ENCODE assay signal across 22 cellular contexts in genomic region chr1:110798691-110799256, GRCh38.
DNase-seq lines count a peak whose midpoint lies in the region; ATAC-seq, FAIRE-seq and TF ChIP-seq lines count a peak whose summit lies in the region.
"Had no signal": no experiment of that assay in that cellular context is flagged by ENCODE, and none has a peak within 500 bp of the region (broad histone marks: within the 10 kb centered on the region; RNA-seq: fewer than 3 reads in every experiment).

No MANE protein-coding gene starts in this region.

- no peaks in the 10 kb centered on the region for H3K27me3 ChIP-seq in DND-41 (ENCODE audit: insufficient read depth, low read length, poor library complexity)
- H3K27me3 ChIP-seq in bronchial epithelial cell (ENCODE audit: control insufficient read depth, insufficient read depth, low read length) = no peaks in the 10 kb centered on the region
- peaks cover 0 to 19% (median 0%) of the 10 kb centered on the region in 7 donors for H3K27me3 ChIP-seq in heart right ventricle
- H3K27me3 ChIP-seq: esophagus squamous epithelium, Peyer's patch, sigmoid colon, upper lobe of left lung had no signal

- H3K27ac ChIP-seq in DND-41 (ENCODE audit: low read length) (no peak overlapping the region), heart right ventricle (no peak overlapping the region)
- H3K27ac ChIP-seq: esophagus squamous epithelium, Peyer's patch, sigmoid colon, upper lobe of left lung had no signal

- no peak overlapping the region for H3K4me3 ChIP-seq in DND-41 (ENCODE audit: low read depth in 1 of 2, low read length in 2 of 2)
- no peak overlapping the region for H3K4me3 ChIP-seq in bronchial epithelial cell (ENCODE audit: low read depth, low read length)
- H3K4me3 ChIP-seq in heart right ventricle = no peak overlapping the region
- H3K4me3 ChIP-seq: esophagus squamous epithelium, lung, Peyer's patch, sigmoid colon, upper lobe of left lung had no signal

- intact Hi-C loops in heart right ventricle (cut with DNase I) = no loop called here

- no peak overlapping the region for H2AFZ ChIP-seq in DND-41 (ENCODE audit: low read depth, low read length)

- H3K79me2 ChIP-seq in DND-41 (ENCODE audit: insufficient read depth, low read length) = no peaks in the 10 kb centered on the region

- ATAC-seq in DND-41 (ENCODE audit: insufficient read depth, low read depth) (peak; percentile 59), heart right ventricle (no peak), GM18520 (IDR thresholded peaks at IDR 0.05; ENCODE audit: unreplicated experiment) (no peak)
- ATAC-seq: activated CD8-positive, alpha-beta T cell treated with anti-CD3 and anti-CD28 coated beads, Interleukin-2, amount 10 ng/mL, durations not matched to agents 7 days and 5 days; stimulated activated naive CD8-positive, alpha-beta T cell treated with anti-CD3 and anti-CD28 coated beads, Interleukin-15, amount 100 ng/mL, for 72 hours had no signal

- DNase-seq in DND-41 (peak; percentile 26), NCI-H128 (lab: John Stamatoyannopoulos, UW; ENCODE audit: unreplicated experiment) (peak; percentile 76), NCI-H510A (lab: John Stamatoyannopoulos, UW) (peak; percentile 60), bronchial epithelial cell (ENCODE audit: low read depth) (peak; percentile 40), heart right ventricle (no peak), GF-D8 (lab: John Stamatoyannopoulos, UW) (no peak), C1 segment of cervical spinal cord (lab: John Stamatoyannopoulos, UW) (no peak)
- DNase-seq: activated B cell treated with CpG ODN at 0.5 μM for 24 hours; activated CD8-positive, alpha-beta T cell treated with anti-CD3 and anti-CD28 coated beads, Interleukin-2, amount 10 ng/mL, durations not matched to agents 7 days and 5 days; activated naive CD8-positive, alpha-beta T cell treated with anti-CD3 and anti-CD28 coated beads, Interleukin-2, amount 10 ng/mL, durations not matched to agents 7 days and 5 days; activated T-cell treated with anti-CD3 and anti-CD28 coated beads, Interleukin-2, amount 50 U/mL, for 48 hours; esophagus squamous epithelium; immature natural killer cell; NCI-H2227 treated with DMSO at 0.1 percent for 48 hours; Peyer's patch; sigmoid colon; stimulated activated CD4-positive, alpha-beta T cell treated with anti-CD3 and anti-CD28 coated beads, Interleukin-1b, Interleukin-23, amount 100 ng/mL, for 48 hours; stimulated activated naive CD8-positive, alpha-beta T cell treated with anti-CD3 and anti-CD28 coated beads, Interleukin-15, amount 100 ng/mL, for 72 hours; upper lobe of left lung had no signal

- no peak overlapping the region for H3K4me2 ChIP-seq in DND-41 (ENCODE audit: insufficient read depth, low read length)

- H4K20me1 ChIP-seq in DND-41 (ENCODE audit: insufficient read depth, low read length) = no peaks in the 10 kb centered on the region

- no peaks in the 10 kb centered on the region for H3K36me3 ChIP-seq in DND-41 (ENCODE audit: insufficient read depth, low read length)
- no peaks in the 10 kb centered on the region for H3K36me3 ChIP-seq in bronchial epithelial cell (ENCODE audit: control insufficient read depth, insufficient read depth, low read length)
- H3K36me3 ChIP-seq in heart right ventricle = no peaks in the 10 kb centered on the region
- H3K36me3 ChIP-seq: esophagus squamous epithelium, Peyer's patch, sigmoid colon, upper lobe of left lung had no signal

- no peak for FAIRE-seq in bronchial epithelial cell (lab: Jason Lieb, UNC)
- FAIRE-seq: GM19239 had no signal

- H3K9me3 ChIP-seq in DND-41 (ENCODE audit: insufficient read depth, low read length, severe bottlenecking) = no peaks in the 10 kb centered on the region
- peaks cover 0 to 22% (median 3%) of the 10 kb centered on the region in 11 donors for H3K9me3 ChIP-seq in heart right ventricle
- H3K9me3 ChIP-seq: esophagus squamous epithelium, Peyer's patch, sigmoid colon had no signal

- WGBS in heart right ventricle, 2 donors = 53 to 63% methylated on average over 3 of the region's 3 CpGs

- TF ChIP-seq CTCF in DND-41 (IDR thresholded peaks at IDR 0.05; ENCODE audit: borderline replicate concordance, extremely low read depth, low read length, poor library complexity, severe bottlenecking) (no peak), bronchial epithelial cell (IDR thresholded peaks at IDR 0.05; ENCODE audit: insufficient read depth, low read length, severe bottlenecking) (no peak), heart right ventricle (IDR thresholded peaks at IDR 0.05) (no peak)

- no peak overlapping the region for H3K9ac ChIP-seq in DND-41 (ENCODE audit: low read depth, low read length)

- H3K4me1 ChIP-seq in DND-41 (ENCODE audit: insufficient read depth, low read length) = peaks cover 4% of the 10 kb centered on the region
- H3K4me1 ChIP-seq in heart right ventricle = no peaks in the 10 kb centered on the region
- H3K4me1 ChIP-seq: esophagus squamous epithelium, Peyer's patch, sigmoid colon, upper lobe of left lung had no signal

Comparison
In these comparisons a context has a peak if more than half of its experiments do, and no peak if none do; other contexts are left out.
1. DNase-seq: peak in DND-41 (single experiment), NCI-H128 (single experiment), NCI-H510A (single experiment) and bronchial epithelial cell (single experiment); none in heart right ventricle (0 of 2), GF-D8 (single experiment) and C1 segment of cervical spinal cord (0 of 14).